Comparison of ENCODE assay signal across 9 cellular contexts in genomic region chr1:110053557-110054428, GRCh38. TPM values are rescaled to one million over a fixed set of nuclear protein-coding genes. Genes with fewer than 3 reads are reported as not detected.
DNase-seq lines count a peak whose midpoint lies in the region; ATAC-seq and TF ChIP-seq lines count a peak whose summit lies in the region.
"Had no signal": no experiment of that assay in that cellular context is flagged by ENCODE, and none has a peak within 500 bp of the region (broad histone marks: within the 10 kb centered on the region; RNA-seq: fewer than 3 reads in every experiment).

No MANE protein-coding gene starts in this region.

- H3K4ac ChIP-seq in H9 (ENCODE audit: low read depth, low read length), result no peak overlapping the region

- no peak overlapping the region for H3K18ac ChIP-seq in H9 (ENCODE audit: insufficient read length, low read depth, low read length)

- no peaks in the 10 kb centered on the region for H3K79me2 ChIP-seq in H9 (ENCODE audit: insufficient read depth, low read length)

- peak overlapping the region in 1 of 2 experiments; percentile 48; a peak in 1 of 5 replicates for H3K4me3 Mint-ChIP-seq in H9

- H3K23me2 ChIP-seq in H9 (ENCODE audit: insufficient read length, low read depth, low read length, poor library complexity, severe bottlenecking), result no peaks in the 10 kb centered on the region

- ATAC-seq in GM19035 (IDR thresholded peaks at IDR 0.05; ENCODE audit: unreplicated experiment) (no peak), HG02970 (IDR thresholded peaks at IDR 0.05; ENCODE audit: low FRiP score, unreplicated experiment) (no peak)

- DNase-seq in CD1c-positive myeloid dendritic cell (ENCODE audit: extremely low spot score), result peak; percentile 64
- peak; percentile 80 for DNase-seq in H9
- peak; percentile 17 for DNase-seq in SHP77 treated with DMSO at 0.1 percent for 48 hours (lab: John Stamatoyannopoulos, UW)
- DNase-seq in activated effector memory CD4-positive, alpha-beta T cell treated with anti-CD3 and anti-CD28 coated beads, Interleukin-2, amount 50 U/mL, for 16 hours, result peak; percentile 90
- DNase-seq in glomerular visceral epithelial cell (ENCODE audit: extremely low spot score), result peak; percentile 58
- DNase-seq in prostate gland (ENCODE audit: low spot score), result peak; percentile 54

- TF ChIP-seq CTCF in H9 (conservative IDR thresholded peaks at IDR 0.05) (peak; percentile 96), prostate gland (IDR thresholded peaks at IDR 0.05) (peak; percentile 67 to 88 (median 81))

- no peak overlapping the region for H3K4me3 ChIP-seq in prostate gland
- H3K4me3 ChIP-seq: skin epidermis had no signal

- no CpG with 5 or more reads among the region's 16 CpGs for WGBS in H9 (ENCODE audit: extremely low coverage, insufficient read length, low lambda C conversion rate)
- WGBS in prostate gland, result 67% methylated on average over 16 of the region's 16 CpGs

- no peak overlapping the region for H4K8ac ChIP-seq in H9 (replicated peaks; ENCODE audit: insufficient read length, low read depth, low read length)

- no peak overlapping the region for H4K5ac ChIP-seq in H9 (ENCODE audit: insufficient read length, low read depth, low read length)

- H3K36me3 Mint-ChIP-seq in H9 (ENCODE audit: insufficient read depth in 1 of 3, low read depth in 3 of 3), result peaks cover 42 to 96% (median 93%) of the 10 kb centered on the region in 3 experiments

- no peak overlapping the region for H3K4me2 ChIP-seq in H9 (ENCODE audit: insufficient read depth, insufficient read length, low read length)

- intact Hi-C loops in prostate gland (cut with DNase I), result loop anchor here (5.0 kb wide), 1 partner anchor 54 kb away; no protein-coding TSS in a partner anchor

- H3K36me3 ChIP-seq in prostate gland, result peaks cover 3 to 6% of the 10 kb centered on the region in 2 donors

- H3K9ac ChIP-seq in H9 (ENCODE audit: extremely low read depth, insufficient read length, low read length), result no peak overlapping the region

- no peak overlapping the region for H2BK12ac ChIP-seq in H9 (ENCODE audit: insufficient read length, low read depth, low read length)

- no peaks in the 10 kb centered on the region for H3K9me3 Mint-ChIP-seq in H9

- no peak overlapping the region for H2AFZ ChIP-seq in H9 (ENCODE audit: low read length)

- no peak overlapping the region for H3K23ac ChIP-seq in H9 (ENCODE audit: insufficient read length, low read depth, low read length)

- H3K14ac ChIP-seq in H9 (ENCODE audit: insufficient read depth, low read length), result no peak overlapping the region

- H3K27me3 ChIP-seq in H9 (ENCODE audit: insufficient read depth, low read length), result no peaks in the 10 kb centered on the region
- no peaks in the 10 kb centered on the region for H3K27me3 ChIP-seq in prostate gland (replicated peaks; ENCODE audit: insufficient read depth)

- no peaks in the 10 kb centered on the region for H3K79me1 ChIP-seq in H9 (ENCODE audit: insufficient read depth, low read depth, low read length, poor library complexity, severe bottlenecking)

- no peak overlapping the region; a peak in 1 of 7 replicates for H3K27ac Mint-ChIP-seq in H9

- no peak overlapping the region for H3K27ac ChIP-seq in H9 (ENCODE audit: insufficient read length, low read depth, low read length)
- H3K27ac ChIP-seq in prostate gland, result no peak overlapping the region
- H3K27ac ChIP-seq: skin epidermis had no signal

- H2AK5ac ChIP-seq in H9 (ENCODE audit: insufficient read length, low read length), result no peak overlapping the region

- H3K4me1 ChIP-seq in H9 (ENCODE audit: insufficient read depth, low read length) (no peaks in the 10 kb centered on the region), prostate gland (replicated peaks) (no peaks in the 10 kb centered on the region)

- no peaks in the 10 kb centered on the region for H4K20me1 ChIP-seq in H9 (ENCODE audit: control insufficient read depth, insufficient read depth, insufficient read length)

- TF ChIP-seq POLR2A in prostate gland (IDR thresholded peaks at IDR 0.05), result no peak

- H3K27me3 Mint-ChIP-seq in H9 (ENCODE audit: low read depth), result no peaks in the 10 kb centered on the region

- H3K56ac ChIP-seq in H9 (ENCODE audit: insufficient read length, low read depth, low read length), result no peak overlapping the region

- no peak overlapping the region for H4K91ac ChIP-seq in H9 (ENCODE audit: insufficient read length, low read depth, low read length)

- H3K4me1 Mint-ChIP-seq in H9, result no peaks in the 10 kb centered on the region

- H2BK5ac ChIP-seq in H9 (ENCODE audit: insufficient read length, low read length), result no peak overlapping the region

- H2BK20ac ChIP-seq in H9 (ENCODE audit: low read depth, low read length, poor library complexity, severe bottlenecking), result no peak overlapping the region

- H3K9me3 ChIP-seq in H9 (ENCODE audit: control insufficient read depth, low read depth, low read length), result no peaks in the 10 kb centered on the region
- H3K9me3 ChIP-seq in prostate gland, result no peaks in the 10 kb centered on the region

- no peak overlapping the region for H2BK120ac ChIP-seq in H9 (ENCODE audit: low read depth, low read length, poor library complexity, severe bottlenecking)

- H2BK15ac ChIP-seq in H9 (ENCODE audit: low read depth, low read length), result no peak overlapping the region

- H3T11ph ChIP-seq in H9 (ENCODE audit: low read length), result no peak overlapping the region

RNA-seq across cellular contexts. Expression of gene ALX3, which starts 16.7 kb away (rescaled TPM):
- total RNA-seq in H9 (2021) (not detected in 2 replicates), prostate gland (under 1 TPM in 1 of 2 donors, not detected in 1; 0.74 TPM)

RNA-seq across cellular contexts. Expression of gene STRIP1, which starts 19.4 kb away (rescaled TPM):
- total RNA-seq in H9 (2021) (38.9 and 43.6 TPM in 2 replicates), prostate gland (10 to 100 TPM; 36.8 to 73.2 TPM)

RNA-seq across cellular contexts. Expression of gene UBL4B, which starts 58.5 kb away (rescaled TPM):
- total RNA-seq in H9 (2021) (not detected in 2 replicates), prostate gland (1 to 10 TPM in 1 of 2 donors, not detected in 1; 8.4 TPM)

Comparison
In these comparisons a context has a peak if more than half of its experiments do, and no peak if none do; other contexts are left out.
1. DNase-seq: peak in every context shown above with its lines; median percentile 90 in activated effector memory CD4-positive, alpha-beta T cell treated with anti-CD3 and anti-CD28 coated beads, Interleukin-2, amount 50 U/mL, for 16 hours; 80 in H9; 64 in CD1c-positive myeloid dendritic cell; 58 in glomerular visceral epithelial cell; 54 in prostate gland; 17 in SHP77 treated with DMSO at 0.1 percent for 48 hours.